Comparison of ENCODE assay signal across 16 cellular contexts in the genomic region with DNA sequence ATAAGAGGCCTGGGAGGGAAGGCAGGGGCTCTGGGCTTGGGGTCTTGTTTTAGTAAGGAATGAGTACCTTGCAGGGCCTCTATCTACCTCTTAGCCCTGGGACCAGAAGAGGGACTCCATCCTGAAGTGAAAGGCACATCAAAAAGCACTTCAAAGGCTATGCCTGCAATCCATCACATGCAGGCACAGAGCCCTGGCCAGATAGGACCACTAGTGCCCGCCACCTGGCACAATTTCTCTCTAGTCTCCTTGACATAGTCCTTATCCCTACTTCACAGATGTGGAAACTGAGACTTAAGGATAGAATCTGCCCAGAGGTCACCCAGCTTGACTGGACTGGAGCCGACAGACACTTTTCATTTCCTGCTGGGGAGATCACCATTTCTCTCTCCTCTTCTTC. TPM values are rescaled to one million over a fixed set of nuclear protein-coding genes. Genes with fewer than 3 reads are reported as not detected.
DNase-seq lines count a peak whose midpoint lies in the region; ATAC-seq and TF ChIP-seq lines count a peak whose summit lies in the region.
"Had no signal": no experiment of that assay in that cellular context is flagged by ENCODE, and none has a peak within 500 bp of the region (broad histone marks: within the 10 kb centered on the region; RNA-seq: fewer than 3 reads in every experiment).

No MANE protein-coding gene starts in this region.

- H3K9me3 ChIP-seq in SK-N-SH: no peaks in the 10 kb centered on the region
- no peaks in the 10 kb centered on the region for H3K9me3 ChIP-seq in prostate gland
- H3K9me3 ChIP-seq in upper lobe of left lung: no peaks in the 10 kb centered on the region

- intact Hi-C loops in left ventricle myocardium superior (cut with micrococcal nuclease) (no loop called here), prostate gland (cut with DNase I) (no loop called here), left colon (cut with DNase I, micrococcal nuclease) (no loop called here)
- intact Hi-C loops in activated CD8-positive, alpha-beta T cell treated with anti-CD3 and anti-CD28 coated beads for 36 hours (cut with micrococcal nuclease): no loop called here

- 64% methylated on average over 2 of the region's 2 CpGs for WGBS in SK-N-SH (ENCODE audit: low lambda C conversion rate)
- WGBS in prostate gland: 81% methylated on average over 2 of the region's 2 CpGs
- 78 to 100% methylated on average over 2 of the region's 2 CpGs for WGBS in upper lobe of left lung, 2 donors

- H3K36me3 ChIP-seq in SK-N-SH (replicated peaks in 1 of 2; ENCODE audit: control insufficient read depth in 1 of 2, insufficient read depth in 2 of 2, low read length in 1 of 2): peaks cover 16 to 28% of the 10 kb centered on the region in 2 experiments
- no peaks in the 10 kb centered on the region for H3K36me3 ChIP-seq in prostate gland
- no peaks in the 10 kb centered on the region for H3K36me3 ChIP-seq in upper lobe of left lung

- peak overlapping the region; percentile 51; the same call in 1 of the 2 replicates for H3K4me2 ChIP-seq in SK-N-SH

- H3K27ac ChIP-seq in SK-N-SH (ENCODE audit: low read depth in 2 of 2, low read length in 1 of 2): peak overlapping the region; percentile 99 to 100
- peak overlapping the region; percentile 54 to 57 for H3K27ac ChIP-seq in prostate gland
- H3K27ac ChIP-seq in upper lobe of left lung: peak overlapping the region; percentile 25 to 79 (median 62)
- H3K27ac ChIP-seq: 22Rv1 had no signal

- H3K79me2 ChIP-seq in SK-N-SH (ENCODE audit: insufficient read depth): peaks cover 60% of the 10 kb centered on the region

- no peaks in the 10 kb centered on the region for H3K36me3 Mint-ChIP-seq in activated CD8-positive, alpha-beta T cell treated with anti-CD3 and anti-CD28 coated beads for 36 hours (ENCODE audit: low read depth)
- no peaks in the 10 kb centered on the region for H3K36me3 Mint-ChIP-seq in activated CD4-positive, alpha-beta memory T cell treated with anti-CD3 and anti-CD28 coated beads, Interleukin-2, amount 10 ng/mL, durations not matched to agents 7 days and 5 days (ENCODE audit: low read depth)
- H3K36me3 Mint-ChIP-seq: activated naive CD4-positive, alpha-beta T cell treated with anti-CD3 and anti-CD28 coated beads, Interleukin-2, amount 50 U/mL, for 72 hours; CD4-positive, CD25-positive, alpha-beta regulatory T cell had no signal

- no peak overlapping the region for H3K4me3 Mint-ChIP-seq in activated CD8-positive, alpha-beta T cell treated with anti-CD3 and anti-CD28 coated beads for 36 hours
- H3K4me3 Mint-ChIP-seq in activated CD4-positive, alpha-beta memory T cell treated with anti-CD3 and anti-CD28 coated beads, Interleukin-2, amount 10 ng/mL, durations not matched to agents 7 days and 5 days: no peak overlapping the region
- H3K4me3 Mint-ChIP-seq: CD4-positive, CD25-positive, alpha-beta regulatory T cell had no signal

- H4K20me1 ChIP-seq in SK-N-SH (ENCODE audit: insufficient read depth): no peaks in the 10 kb centered on the region

- TF ChIP-seq CTCF in SK-N-SH (IDR thresholded peaks at IDR 0.05) (no peak), prostate gland (IDR thresholded peaks at IDR 0.05) (no peak), upper lobe of left lung (IDR thresholded peaks at IDR 0.05) (no peak)
- no peak for TF ChIP-seq CTCF in activated CD8-positive, alpha-beta T cell treated with anti-CD3 and anti-CD28 coated beads for 36 hours (IDR thresholded peaks at IDR 0.05)

- ATAC-seq in SK-N-SH treated with all-trans-retinoic acid at 6 μM for 48 hours (no peak), left ventricle myocardium superior (peak; percentile 37), upper lobe of left lung (ENCODE audit: low FRiP score in 2 of 2) (no peak), left colon (no peak)
- ATAC-seq in activated CD8-positive, alpha-beta T cell treated with anti-CD3 and anti-CD28 coated beads for 36 hours: no peak
- ATAC-seq: activated naive CD4-positive, alpha-beta T cell treated with anti-CD3 and anti-CD28 coated beads, Interleukin-2, amount 50 U/mL, for 72 hours; PC-3 had no signal

- H3K9me2 ChIP-seq in SK-N-SH: no peaks in the 10 kb centered on the region

- peaks cover 4% of the 10 kb centered on the region for H3K4me1 Mint-ChIP-seq in activated CD8-positive, alpha-beta T cell treated with anti-CD3 and anti-CD28 coated beads for 36 hours (ENCODE audit: low read depth)
- peaks cover 24% of the 10 kb centered on the region for H3K4me1 Mint-ChIP-seq in activated CD4-positive, alpha-beta memory T cell treated with anti-CD3 and anti-CD28 coated beads, Interleukin-2, amount 10 ng/mL, durations not matched to agents 7 days and 5 days

- DNase-seq in SK-N-SH (no peak), left ventricle myocardium superior (no peak), prostate gland (ENCODE audit: low spot score) (no peak), upper lobe of left lung (no peak), left colon (no peak)
- DNase-seq in activated CD8-positive, alpha-beta T cell treated with anti-CD3 and anti-CD28 coated beads for 36 hours: no peak
- no peak for DNase-seq in activated CD4-positive, alpha-beta memory T cell treated with anti-CD3 and anti-CD28 coated beads, Interleukin-2, amount 10 ng/mL, durations not matched to agents 7 days and 5 days
- DNase-seq: CD4-positive, CD25-positive, alpha-beta regulatory T cell; NCI-H1694; NCI-H510A treated with DMSO at 0.1 percent for 48 hours; PC-3; trophoblast cell had no signal

- H3K4me3 ChIP-seq in SK-N-SH (ENCODE audit: low read depth in 2 of 2, low read length in 1 of 2): no peak overlapping the region
- no peak overlapping the region for H3K4me3 ChIP-seq in prostate gland
- no peak overlapping the region for H3K4me3 ChIP-seq in upper lobe of left lung

- H3K27me3 Mint-ChIP-seq in activated CD8-positive, alpha-beta T cell treated with anti-CD3 and anti-CD28 coated beads for 36 hours: no peaks in the 10 kb centered on the region
- peaks cover 4% of the 10 kb centered on the region for H3K27me3 Mint-ChIP-seq in activated CD4-positive, alpha-beta memory T cell treated with anti-CD3 and anti-CD28 coated beads, Interleukin-2, amount 10 ng/mL, durations not matched to agents 7 days and 5 days

- POLR2A ChIA-PET in SK-N-SH (lab: Yijun Ruan, JAX): no interaction called here
- POLR2A ChIA-PET in activated CD8-positive, alpha-beta T cell treated with anti-CD3 and anti-CD28 coated beads for 36 hours (lab: Charles Lee): no interaction called here
- POLR2A ChIA-PET in activated CD4-positive, alpha-beta memory T cell treated with anti-CD3 and anti-CD28 coated beads, Interleukin-2, amount 10 ng/mL, durations not matched to agents 7 days and 5 days (lab: Charles Lee): no interaction called here

- no peak overlapping the region for H2AFZ ChIP-seq in SK-N-SH (ENCODE audit: low read depth)

- H3F3A ChIP-seq in SK-N-SH (replicated peaks; ENCODE audit: insufficient read depth): peaks cover 44% of the 10 kb centered on the region

- H3K4me1 ChIP-seq in SK-N-SH (ENCODE audit: control insufficient read depth in 1 of 2, insufficient read depth in 2 of 2, low read depth in 1 of 2, low read length in 1 of 2) (peaks cover 75 to 88% of the 10 kb centered on the region in 2 experiments), prostate gland (replicated peaks) (no peaks in the 10 kb centered on the region), upper lobe of left lung (peaks cover 17 to 55% (median 33%) of the 10 kb centered on the region in 4 donors)

- no peak for TF ChIP-seq RAD21 in SK-N-SH (IDR thresholded peaks at IDR 0.05; ENCODE audit: low read length)

- CTCF ChIA-PET in SK-N-SH (lab: Yijun Ruan, JAX): interaction anchor here (1.0 to 3.7 kb wide), 3 partner anchors 13 to 71 kb away, joined by 4 to 14 read pairs (median 5); no protein-coding TSS in a partner anchor
- CTCF ChIA-PET in activated CD8-positive, alpha-beta T cell treated with anti-CD3 and anti-CD28 coated beads for 36 hours (lab: Charles Lee): interaction anchor here (0.9 kb wide), 1 partner anchor 13 kb away, joined by 4 read pairs; no protein-coding TSS in a partner anchor
- CTCF ChIA-PET in activated CD4-positive, alpha-beta memory T cell treated with anti-CD3 and anti-CD28 coated beads, Interleukin-2, amount 10 ng/mL, durations not matched to agents 7 days and 5 days (lab: Charles Lee): interaction anchor here (1.7 to 1.8 kb wide), 2 partner anchors 71 to 174 kb away, joined by 4 read pairs; no protein-coding TSS in a partner anchor

- H3K27me3 ChIP-seq in SK-N-SH (ENCODE audit: insufficient read depth) (no peaks in the 10 kb centered on the region), prostate gland (replicated peaks; ENCODE audit: insufficient read depth) (no peaks in the 10 kb centered on the region), upper lobe of left lung (no peaks in the 10 kb centered on the region)

- no peak for TF ChIP-seq POLR2A in prostate gland (IDR thresholded peaks at IDR 0.05)
- TF ChIP-seq POLR2A in upper lobe of left lung (IDR thresholded peaks at IDR 0.05): no peak

- H3K27ac Mint-ChIP-seq in activated CD8-positive, alpha-beta T cell treated with anti-CD3 and anti-CD28 coated beads for 36 hours: no peak overlapping the region
- H3K27ac Mint-ChIP-seq in activated CD4-positive, alpha-beta memory T cell treated with anti-CD3 and anti-CD28 coated beads, Interleukin-2, amount 10 ng/mL, durations not matched to agents 7 days and 5 days: no peak overlapping the region
- H3K27ac Mint-ChIP-seq: activated naive CD4-positive, alpha-beta T cell treated with anti-CD3 and anti-CD28 coated beads, Interleukin-2, amount 50 U/mL, for 72 hours had no signal

- H3K9me3 Mint-ChIP-seq in activated CD8-positive, alpha-beta T cell treated with anti-CD3 and anti-CD28 coated beads for 36 hours: no peaks in the 10 kb centered on the region
- no peaks in the 10 kb centered on the region for H3K9me3 Mint-ChIP-seq in activated CD4-positive, alpha-beta memory T cell treated with anti-CD3 and anti-CD28 coated beads, Interleukin-2, amount 10 ng/mL, durations not matched to agents 7 days and 5 days
- H3K9me3 Mint-ChIP-seq: activated naive CD4-positive, alpha-beta T cell treated with anti-CD3 and anti-CD28 coated beads, Interleukin-2, amount 50 U/mL, for 72 hours; CD4-positive, CD25-positive, alpha-beta regulatory T cell had no signal

- TF ChIP-seq EP300 in SK-N-SH (IDR thresholded peaks at IDR 0.05; ENCODE audit: borderline replicate concordance in 1 of 2, low read depth in 1 of 2, low read length in 1 of 2) (no peak), upper lobe of left lung (IDR thresholded peaks at IDR 0.05) (no peak)

- H3K9ac ChIP-seq in SK-N-SH: peak overlapping the region; percentile 33; the same call in 1 of the 2 replicates

RNA-seq across cellular contexts. Expression of a gene that starts 35.5 kb away (rescaled TPM):
- 1,174 and 1,491 TPM in 2 replicates for polyA plus RNA-seq in SK-N-SH (2012; rRNA removed)
- 1,028 and 1,442 TPM in 2 replicates for polyA plus RNA-seq in SK-N-SH (2012; cell fraction: cytosol; rRNA removed)
- polyA plus RNA-seq in SK-N-SH (2012; cell fraction: nucleus; rRNA removed): 933 and 1,160 TPM in 2 replicates
- total RNA-seq in left ventricle myocardium superior: 657 TPM
- total RNA-seq in prostate gland: 100 to 1,000 TPM; 160 to 273 TPM
- 100 to 1,000 TPM in 5 of 6 donors, 10 to 100 TPM in 1; 50.3 to 162 (median 137) TPM for total RNA-seq in upper lobe of left lung
- total RNA-seq in activated CD8-positive, alpha-beta T cell treated with anti-CD3 and anti-CD28 coated beads for 36 hours: not detected
- not detected for total RNA-seq in activated CD4-positive, alpha-beta memory T cell treated with anti-CD3 and anti-CD28 coated beads, Interleukin-2, amount 10 ng/mL, durations not matched to agents 7 days and 5 days
- total RNA-seq in left colon: 10 to 100 TPM in 1 of 2 donors, 1 to 10 TPM in 1; 8.1 to 19.5 TPM
- total RNA-seq: activated naive CD4-positive, alpha-beta T cell treated with anti-CD3 and anti-CD28 coated beads, Interleukin-2, amount 50 U/mL, for 72 hours; CD4-positive, CD25-positive, alpha-beta regulatory T cell; T-helper 1 cell treated with Interleukin-12 subunit alpha and Interleukin-12 subunit beta and Interleukin-4 antibody, amounts not matched to agents 30 ng/mL and 1 ng/mL, for 36 hours had no signal

Comparison
In these comparisons a context has a peak if more than half of its experiments do, and no peak if none do; other contexts are left out.
1. RNA of a gene that starts 35.5 kb away (total RNA-seq): 657 TPM in left ventricle myocardium superior (single experiment), 160 to 273 TPM in prostate gland, 50.3 to 162 TPM in upper lobe of left lung and 8.1 to 19.5 TPM in left colon; not detected in activated CD8-positive, alpha-beta T cell treated with anti-CD3 and anti-CD28 coated beads for 36 hours and not detected in activated CD4-positive, alpha-beta memory T cell treated with anti-CD3 and anti-CD28 coated beads, Interleukin-2, amount 10 ng/mL, durations not matched to agents 7 days and 5 days; every median in the first group is over 4 times any median in the second.
2. Peak in every context shown above with its lines, with median percentiles within 50 percentile points of each other: H3K27ac ChIP-seq.